Comparison of ENCODE assay signal across 28 cellular contexts in genomic region chr10:119694608-119695007, GRCh38.
"Had no signal": no experiment of that assay in that cellular context is flagged by ENCODE, and none has a peak within 500 bp of the region (broad histone marks: within the 10 kb centered on the region; RNA-seq: fewer than 3 reads in every experiment).

No MANE protein-coding gene starts in this region.

- H3K27ac ChIP-seq: brain microvascular endothelial cell, esophagus muscularis mucosa, foreskin keratinocyte, gastrocnemius medialis had no signal

- H3K27me3 Mint-ChIP-seq: activated naive CD8-positive, alpha-beta T cell had no signal

- DNase-seq: activated CD4-positive, alpha-beta T cell treated with anti-CD3 and anti-CD28 coated beads for 48 hours; activated CD4-positive, alpha-beta T cell treated with anti-CD3 and anti-CD28 coated beads, Interleukin-2, amount 50 U/mL, for 1 hour; activated CD4-positive, alpha-beta T cell treated with anti-CD3 and anti-CD28 coated beads, Interleukin-2, amount 50 U/mL, for 48 hours; activated CD8-positive, alpha-beta memory T cell treated with anti-CD3 and anti-CD28 coated beads for 24 hours; activated CD8-positive, alpha-beta T cell treated with anti-CD3 and anti-CD28 coated beads for 36 hours; activated effector memory CD4-positive, alpha-beta T cell treated with Interleukin-2 at 50 U/mL for 16 hours; activated gamma-delta T cell treated with Interleukin-2 at 50 U/mL for 16 hours; activated naive CD4-positive, alpha-beta T cell treated with anti-CD3 and anti-CD28 coated beads, Interleukin-2, amount 50 U/mL, for 16 hours; activated naive CD4-positive, alpha-beta T cell treated with Interleukin-2 at 50 U/mL for 16 hours; activated T-cell treated with anti-CD3 and anti-CD28 coated beads, Interleukin-2, amount 50 U/mL, for 4 hours; amniotic stem cell; anterior cingulate cortex; brain microvascular endothelial cell; cortex of kidney; dermis blood vessel endothelial cell; effector CD4-positive, alpha-beta T cell; effector memory CD8-positive, alpha-beta T cell; erythroblast; foreskin keratinocyte; gastrocnemius medialis; T-helper 2 cell had no signal

- H3K27ac Mint-ChIP-seq: activated CD8-positive, alpha-beta T cell treated with anti-CD3 and anti-CD28 coated beads for 36 hours; activated naive CD8-positive, alpha-beta T cell; activated T-helper 17 cell treated with anti-CD3 and anti-CD28 coated beads, Interleukin-2, amount 50 U/mL, for 72 hours had no signal

- H3K36me3 ChIP-seq: brain microvascular endothelial cell, esophagus muscularis mucosa, gastrocnemius medialis had no signal

- H3K9me3 ChIP-seq: esophagus muscularis mucosa, gastrocnemius medialis had no signal

- ATAC-seq: activated CD8-positive, alpha-beta T cell treated with anti-CD3 and anti-CD28 coated beads for 36 hours; activated T-cell treated with anti-CD3 and anti-CD28 coated beads, Interleukin-2, amount 50 U/mL, for 4 hours; activated T-helper 17 cell treated with anti-CD3 and anti-CD28 coated beads, Interleukin-2, amount 50 U/mL, for 72 hours; effector memory CD8-positive, alpha-beta T cell; foreskin keratinocyte; gastrocnemius medialis had no signal

- H3K4me1 Mint-ChIP-seq: activated T-helper 17 cell treated with anti-CD3 and anti-CD28 coated beads, Interleukin-2, amount 50 U/mL, for 72 hours had no signal

- H3K27me3 ChIP-seq: brain microvascular endothelial cell, esophagus muscularis mucosa, foreskin keratinocyte, gastrocnemius medialis had no signal

- H3K4me3 ChIP-seq: esophagus muscularis mucosa, gastrocnemius medialis had no signal

- H3K9me3 Mint-ChIP-seq: activated CD8-positive, alpha-beta T cell treated with anti-CD3 and anti-CD28 coated beads for 36 hours; activated T-cell treated with anti-CD3 and anti-CD28 coated beads, Interleukin-2, amount 50 U/mL, for 4 hours; activated T-helper 17 cell treated with anti-CD3 and anti-CD28 coated beads, Interleukin-2, amount 50 U/mL, for 72 hours; central memory CD8-positive, alpha-beta T cell; effector memory CD8-positive, alpha-beta T cell had no signal

- H3K36me3 Mint-ChIP-seq: activated naive CD8-positive, alpha-beta T cell had no signal

- FAIRE-seq: astrocyte, bronchial epithelial cell, colon had no signal

- H3K4me3 Mint-ChIP-seq: activated CD8-positive, alpha-beta T cell treated with anti-CD3 and anti-CD28 coated beads for 36 hours; activated naive CD8-positive, alpha-beta T cell; activated T-cell treated with anti-CD3 and anti-CD28 coated beads, Interleukin-2, amount 50 U/mL, for 4 hours; activated T-helper 17 cell treated with anti-CD3 and anti-CD28 coated beads, Interleukin-2, amount 50 U/mL, for 72 hours; central memory CD8-positive, alpha-beta T cell; effector memory CD8-positive, alpha-beta T cell had no signal

- H3K4me1 ChIP-seq: foreskin keratinocyte, gastrocnemius medialis had no signal
